1 cellular context compared by ENCODE assay signal in the genomic region with DNA sequence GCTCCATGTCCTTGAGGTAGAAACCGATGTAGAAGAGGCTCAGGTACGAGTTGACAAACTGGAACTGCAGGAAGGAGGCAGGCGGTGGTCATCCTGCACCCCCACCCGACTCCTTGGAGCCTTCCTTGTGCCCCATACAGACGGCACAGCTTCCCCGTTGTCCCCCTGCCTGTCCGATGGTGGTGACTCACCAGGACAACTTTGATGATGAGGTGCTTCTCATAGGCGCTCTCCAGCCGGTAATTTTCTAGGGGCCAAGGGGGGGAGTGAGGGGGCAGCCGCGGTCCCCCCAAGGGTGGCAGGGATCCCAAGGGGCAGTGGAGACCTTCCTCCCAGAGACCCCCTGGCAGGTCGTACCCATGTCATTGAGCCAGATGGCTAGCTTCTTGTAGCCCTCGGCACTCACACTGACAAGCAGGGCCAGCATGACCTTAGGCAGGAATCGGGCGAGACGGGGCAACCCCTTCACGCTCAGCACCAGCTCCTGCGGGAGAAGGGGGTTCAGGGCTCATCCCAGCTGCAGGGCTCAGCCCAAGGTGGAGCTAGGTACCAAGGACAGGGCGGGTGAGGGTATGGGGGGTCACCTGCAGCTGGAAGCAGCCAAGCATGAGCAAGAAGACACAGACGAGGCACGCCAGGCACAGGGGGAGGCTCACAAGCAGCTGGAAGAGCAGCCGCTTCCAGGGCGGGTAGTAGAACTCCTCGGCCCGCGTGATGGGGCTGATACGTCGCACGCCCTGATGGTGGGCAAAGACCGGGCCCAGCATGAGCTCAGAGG.
TF ChIP-seq lines count a peak whose summit lies in the region.

No MANE protein-coding gene starts in this region.

TF ChIP-seq in K562, 482 proteins besides CTCF, POLR2A, EP300 and RAD21:
- TF ChIP-seq, protein P1, sequence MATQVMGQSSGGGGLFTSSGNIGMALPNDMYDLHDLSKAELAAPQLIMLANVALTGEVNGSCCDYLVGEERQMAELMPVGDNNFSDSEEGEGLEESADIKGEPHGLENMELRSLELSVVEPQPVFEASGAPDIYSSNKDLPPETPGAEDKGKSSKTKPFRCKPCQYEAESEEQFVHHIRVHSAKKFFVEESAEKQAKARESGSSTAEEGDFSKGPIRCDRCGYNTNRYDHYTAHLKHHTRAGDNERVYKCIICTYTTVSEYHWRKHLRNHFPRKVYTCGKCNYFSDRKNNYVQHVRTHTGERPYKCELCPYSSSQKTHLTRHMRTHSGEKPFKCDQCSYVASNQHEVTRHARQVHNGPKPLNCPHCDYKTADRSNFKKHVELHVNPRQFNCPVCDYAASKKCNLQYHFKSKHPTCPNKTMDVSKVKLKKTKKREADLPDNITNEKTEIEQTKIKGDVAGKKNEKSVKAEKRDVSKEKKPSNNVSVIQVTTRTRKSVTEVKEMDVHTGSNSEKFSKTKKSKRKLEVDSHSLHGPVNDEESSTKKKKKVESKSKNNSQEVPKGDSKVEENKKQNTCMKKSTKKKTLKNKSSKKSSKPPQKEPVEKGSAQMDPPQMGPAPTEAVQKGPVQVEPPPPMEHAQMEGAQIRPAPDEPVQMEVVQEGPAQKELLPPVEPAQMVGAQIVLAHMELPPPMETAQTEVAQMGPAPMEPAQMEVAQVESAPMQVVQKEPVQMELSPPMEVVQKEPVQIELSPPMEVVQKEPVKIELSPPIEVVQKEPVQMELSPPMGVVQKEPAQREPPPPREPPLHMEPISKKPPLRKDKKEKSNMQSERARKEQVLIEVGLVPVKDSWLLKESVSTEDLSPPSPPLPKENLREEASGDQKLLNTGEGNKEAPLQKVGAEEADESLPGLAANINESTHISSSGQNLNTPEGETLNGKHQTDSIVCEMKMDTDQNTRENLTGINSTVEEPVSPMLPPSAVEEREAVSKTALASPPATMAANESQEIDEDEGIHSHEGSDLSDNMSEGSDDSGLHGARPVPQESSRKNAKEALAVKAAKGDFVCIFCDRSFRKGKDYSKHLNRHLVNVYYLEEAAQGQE (CRISPR knock-in tag; IDR thresholded peaks at IDR 0.05; ENCODE audit: low read depth): no peak
- TF ChIP-seq POLR2G (IDR thresholded peaks at IDR 0.05; ENCODE audit: low read depth, low read length): peak; percentile 45; the same call in 1 of the 2 replicates
